Comparison of ENCODE assay signal across 14 cellular contexts in genomic region chr3:99542771-99543518, GRCh38.
DNase-seq lines count a peak whose midpoint lies in the region; ATAC-seq and TF ChIP-seq lines count a peak whose summit lies in the region.
"Had no signal": no experiment of that assay in that cellular context is flagged by ENCODE, and none has a peak within 500 bp of the region (broad histone marks: within the 10 kb centered on the region; RNA-seq: fewer than 3 reads in every experiment).

No MANE protein-coding gene starts in this region.

- TF ChIP-seq CTCF in MM.1S (IDR thresholded peaks at IDR 0.05; ENCODE audit: low read length) (no peak), fibroblast of pulmonary artery (IDR thresholded peaks at IDR 0.05; ENCODE audit: low read length, missing control alignments) (no peak), osteocyte (IDR thresholded peaks at IDR 0.05) (no peak)

- H3K9ac ChIP-seq in MM.1S (ENCODE audit: low read length), result peak overlapping the region; percentile 28; the same call in 1 of the 2 replicates
- H3K9ac ChIP-seq: parathyroid adenoma had no signal

- peak overlapping the region; percentile 83 for H3K27ac ChIP-seq in MM.1S (ENCODE audit: low read length)
- H3K27ac ChIP-seq: parathyroid adenoma had no signal

- H3F3A ChIP-seq in MM.1S (ENCODE audit: insufficient read depth, low read length), result peaks cover 21% of the 10 kb centered on the region

- no peaks in the 10 kb centered on the region for H3K27me3 Mint-ChIP-seq in osteocyte (ENCODE audit: unreplicated experiment)
- H3K27me3 Mint-ChIP-seq in stimulated activated memory B cell treated with anti-CD40 and anti-IgM and Interleukin-4, amounts not matched to agents 10 μg/mL and 1 μg/mL and 100 μg/mL, for 72 hours, result no peaks in the 10 kb centered on the region
- H3K27me3 Mint-ChIP-seq: IgD-negative memory B cell had no signal

- H3K4me1 Mint-ChIP-seq in osteocyte (ENCODE audit: unreplicated experiment), result peaks cover 44% of the 10 kb centered on the region
- no peaks in the 10 kb centered on the region for H3K4me1 Mint-ChIP-seq in stimulated activated memory B cell treated with anti-CD40 and anti-IgM and Interleukin-4, amounts not matched to agents 10 μg/mL and 1 μg/mL and 100 μg/mL, for 72 hours
- H3K4me1 Mint-ChIP-seq: CD14-positive monocyte had no signal

- peak; percentile 78 for DNase-seq in MM.1S
- DNase-seq in fibroblast of pulmonary artery (ENCODE audit: low read depth), result peak; percentile 49
- no peak for DNase-seq in osteocyte (ENCODE audit: extremely low spot score, unreplicated experiment)
- DNase-seq in globus pallidus (ENCODE audit: low spot score), result no peak
- DNase-seq: NCI-H2107; stimulated activated CD4-positive, alpha-beta T cell treated with anti-CD3 and anti-CD28 coated beads, Interleukin-1b, Interleukin-23, amount 100 ng/mL, for 48 hours; stimulated activated naive CD4-positive, alpha-beta T cell had no signal

- H3K79me2 ChIP-seq in MM.1S (ENCODE audit: low read length), result no peaks in the 10 kb centered on the region
- H3K79me2 ChIP-seq: parathyroid adenoma had no signal

- no peaks in the 10 kb centered on the region for H3K27me3 ChIP-seq in MM.1S (replicated peaks; ENCODE audit: insufficient read depth, low read length)

- H3K4me3 ChIP-seq in MM.1S (ENCODE audit: low read length) (peak overlapping the region; percentile 38), fibroblast of pulmonary artery (replicated peaks; ENCODE audit: low read depth, low read length) (no peak overlapping the region)

- ATAC-seq in GM18858 (IDR thresholded peaks at IDR 0.05; ENCODE audit: unreplicated experiment), result peak; percentile 63
- ATAC-seq in GM21737 (IDR thresholded peaks at IDR 0.05; ENCODE audit: unreplicated experiment), result peak; percentile 57
- ATAC-seq in GM19397 (IDR thresholded peaks at IDR 0.05; ENCODE audit: unreplicated experiment), result no peak
- no peak for ATAC-seq in stimulated activated memory B cell treated with anti-CD40 and anti-IgM and Interleukin-4, amounts not matched to agents 10 μg/mL and 1 μg/mL and 100 μg/mL, for 72 hours

- no peak overlapping the region for H3K4me3 Mint-ChIP-seq in osteocyte (ENCODE audit: unreplicated experiment)
- H3K4me3 Mint-ChIP-seq in stimulated activated memory B cell treated with anti-CD40 and anti-IgM and Interleukin-4, amounts not matched to agents 10 μg/mL and 1 μg/mL and 100 μg/mL, for 72 hours, result no peak overlapping the region
- H3K4me3 Mint-ChIP-seq: CD14-positive monocyte, IgD-negative memory B cell had no signal

- peak overlapping the region; percentile 70 for H3K4me2 ChIP-seq in MM.1S (ENCODE audit: low read depth, low read length)

- no peaks in the 10 kb centered on the region for H3K9me3 ChIP-seq in MM.1S (replicated peaks; ENCODE audit: insufficient read depth, low read length)

- no peaks in the 10 kb centered on the region for H3K36me3 ChIP-seq in MM.1S (replicated peaks; ENCODE audit: insufficient read depth, low read length)

- H3K4me1 ChIP-seq in MM.1S (ENCODE audit: low read length), result peaks cover 39% of the 10 kb centered on the region

- no peaks in the 10 kb centered on the region for H3K9me2 ChIP-seq in MM.1S (replicated peaks; ENCODE audit: insufficient read depth, low read length)

- H3K27ac Mint-ChIP-seq in osteocyte (ENCODE audit: unreplicated experiment), result no peak overlapping the region
- no peak overlapping the region for H3K27ac Mint-ChIP-seq in stimulated activated memory B cell treated with anti-CD40 and anti-IgM and Interleukin-4, amounts not matched to agents 10 μg/mL and 1 μg/mL and 100 μg/mL, for 72 hours
- H3K27ac Mint-ChIP-seq: CD14-positive monocyte, IgD-negative memory B cell had no signal

- H3K9me3 Mint-ChIP-seq in osteocyte (ENCODE audit: unreplicated experiment), result no peaks in the 10 kb centered on the region
- H3K9me3 Mint-ChIP-seq in stimulated activated memory B cell treated with anti-CD40 and anti-IgM and Interleukin-4, amounts not matched to agents 10 μg/mL and 1 μg/mL and 100 μg/mL, for 72 hours, result peaks cover 3% of the 10 kb centered on the region
- H3K9me3 Mint-ChIP-seq: IgD-negative memory B cell had no signal

- H3K36me3 Mint-ChIP-seq in osteocyte (ENCODE audit: unreplicated experiment), result no peaks in the 10 kb centered on the region
- H3K36me3 Mint-ChIP-seq in stimulated activated memory B cell treated with anti-CD40 and anti-IgM and Interleukin-4, amounts not matched to agents 10 μg/mL and 1 μg/mL and 100 μg/mL, for 72 hours, result no peaks in the 10 kb centered on the region
- H3K36me3 Mint-ChIP-seq: CD14-positive monocyte had no signal

- H2AFZ ChIP-seq in MM.1S (ENCODE audit: low read length), result peak overlapping the region; percentile 40
- H2AFZ ChIP-seq: parathyroid adenoma had no signal

- H4K20me1 ChIP-seq in MM.1S (ENCODE audit: insufficient read depth, low read length), result no peaks in the 10 kb centered on the region

Comparison
In these comparisons a context has a peak if more than half of its experiments do, and no peak if none do; other contexts are left out.
1. ATAC-seq: peak in GM18858 (single experiment) and GM21737 (single experiment); none in GM19397 (single experiment) and stimulated activated memory B cell treated with anti-CD40 and anti-IgM and Interleukin-4, amounts not matched to agents 10 μg/mL and 1 μg/mL and 100 μg/mL, for 72 hours (single experiment).
2. DNase-seq: peak in MM.1S (single experiment) and fibroblast of pulmonary artery (single experiment); none in osteocyte (single experiment) and globus pallidus (single experiment).